Comparison of ENCODE assay signal across 25 cellular contexts in genomic region chr4:149746281-149746680, GRCh38.
"Had no signal": no experiment of that assay in that cellular context is flagged by ENCODE, and none has a peak within 500 bp of the region (broad histone marks: within the 10 kb centered on the region; RNA-seq: fewer than 3 reads in every experiment).

No MANE protein-coding gene starts in this region.

- ATAC-seq: effector memory CD8-positive, alpha-beta T cell; esophagus mucosa; foreskin keratinocyte; gastrocnemius medialis; gastroesophageal sphincter; heart left ventricle; heart right ventricle had no signal

- H3K27me3 Mint-ChIP-seq: dendritic cell treated with granulocyte-macrophage colony-stimulating factor and Interleukin-4, amounts not matched to agents 40 ng/mL and 50 ng/mL, for 4 days; effector memory CD8-positive, alpha-beta T cell had no signal

- H3K36me3 ChIP-seq: colonic mucosa, esophagus muscularis mucosa, esophagus squamous epithelium, gastrocnemius medialis, gastroesophageal sphincter, heart left ventricle, heart right ventricle had no signal

- DNase-seq: colonic mucosa; cortex of kidney; dermis blood vessel endothelial cell; dorsolateral prefrontal cortex; effector CD4-positive, alpha-beta T cell; effector CD8-positive, alpha-beta T cell; effector memory CD4-positive, alpha-beta T cell; effector memory CD8-positive, alpha-beta T cell; endodermal cell; erythroblast; esophagus squamous epithelium; foreskin fibroblast; foreskin keratinocyte; foreskin melanocyte; gastrocnemius medialis; glutamatergic neuron; head of caudate nucleus; heart left ventricle; heart right ventricle had no signal

- H3K4me3 ChIP-seq: colonic mucosa, coronary artery, dorsolateral prefrontal cortex, esophagus muscularis mucosa, esophagus squamous epithelium, gastrocnemius medialis, gastroesophageal sphincter, heart left ventricle, heart right ventricle had no signal

- H3K4me3 Mint-ChIP-seq: dendritic cell treated with granulocyte-macrophage colony-stimulating factor and Interleukin-4, amounts not matched to agents 40 ng/mL and 50 ng/mL, for 4 days; effector memory CD8-positive, alpha-beta T cell; endodermal cell had no signal

- H3K9me3 ChIP-seq: colonic mucosa, esophagus muscularis mucosa, esophagus squamous epithelium, gastrocnemius medialis, gastroesophageal sphincter, heart left ventricle, heart right ventricle had no signal

- H3K9me3 Mint-ChIP-seq: dendritic cell treated with granulocyte-macrophage colony-stimulating factor and Interleukin-4, amounts not matched to agents 40 ng/mL and 50 ng/mL, for 4 days; endodermal cell had no signal

- H3K27me3 ChIP-seq: colonic mucosa, esophagus muscularis mucosa, esophagus squamous epithelium, foreskin keratinocyte, gastrocnemius medialis, gastroesophageal sphincter, heart left ventricle, heart right ventricle had no signal

- H3K4me1 ChIP-seq: colonic mucosa, esophagus muscularis mucosa, esophagus squamous epithelium, gastrocnemius medialis, gastroesophageal sphincter, heart left ventricle, heart right ventricle had no signal

- H3K27ac ChIP-seq: colonic mucosa, coronary artery, dorsolateral prefrontal cortex, epithelial cell of prostate, esophagus muscularis mucosa, esophagus squamous epithelium, foreskin keratinocyte, gastrocnemius medialis, gastroesophageal sphincter, heart left ventricle, heart right ventricle had no signal

- H3K27ac Mint-ChIP-seq: dendritic cell treated with granulocyte-macrophage colony-stimulating factor and Interleukin-4, amounts not matched to agents 40 ng/mL and 50 ng/mL, for 4 days; effector memory CD8-positive, alpha-beta T cell; endodermal cell had no signal
